Comparison of ENCODE assay signal across 10 cellular contexts in genomic region chr10:46019541-46020343, GRCh38. TPM values are rescaled to one million over a fixed set of nuclear protein-coding genes. Genes with fewer than 3 reads are reported as not detected.
DNase-seq lines count a peak whose midpoint lies in the region; ATAC-seq and TF ChIP-seq lines count a peak whose summit lies in the region.
"Had no signal": no experiment of that assay in that cellular context is flagged by ENCODE, and none has a peak within 500 bp of the region (broad histone marks: within the 10 kb centered on the region; RNA-seq: fewer than 3 reads in every experiment).

No MANE protein-coding gene starts in this region.

- H3K4me1 ChIP-seq in endodermal cell (ENCODE audit: control insufficient read depth, insufficient read depth, low read length) = peaks cover 12% of the 10 kb centered on the region

- TF ChIP-seq POLR2A in GM18505 (IDR thresholded peaks at IDR 0.05; ENCODE audit: borderline replicate concordance, extremely low read depth, insufficient read depth, insufficient read length) = no peak

- H3K4me1 Mint-ChIP-seq in CD14-positive monocyte (peaks cover 69% of the 10 kb centered on the region), endodermal cell (peaks cover 46% of the 10 kb centered on the region)
- H3K4me1 Mint-ChIP-seq in natural killer cell treated with Interleukin-12 subunit alpha and Interleukin-12 subunit beta and Interleukin-15 and Interleukin-18, amount 100 ng/mL, for 72 hours (ENCODE audit: low read depth in 2 of 2) = peaks cover 60 to 63% of the 10 kb centered on the region in 2 donors

- H3K9ac ChIP-seq in endodermal cell (ENCODE audit: extremely low read depth, low read length, poor library complexity, severe bottlenecking) = no peak overlapping the region

- H3K9me3 Mint-ChIP-seq in CD14-positive monocyte (peaks cover 0 to 1% (median 0%) of the 10 kb centered on the region in 7 donors), endodermal cell (no peaks in the 10 kb centered on the region)
- H3K9me3 Mint-ChIP-seq in natural killer cell treated with Interleukin-12 subunit alpha and Interleukin-12 subunit beta and Interleukin-15 and Interleukin-18, amount 100 ng/mL, for 72 hours = no peaks in the 10 kb centered on the region

- WGBS in endodermal cell (ENCODE audit: insufficient coverage in 1 of 2, insufficient read length in 1 of 2), 2 experiments = 91 to 93% methylated on average over 6 to 7 of the region's 7 CpGs

- no peaks in the 10 kb centered on the region for H3K27me3 Mint-ChIP-seq in CD14-positive monocyte (ENCODE audit: low read depth in 3 of 3)
- H3K27me3 Mint-ChIP-seq in endodermal cell (ENCODE audit: insufficient read depth) = no peaks in the 10 kb centered on the region
- H3K27me3 Mint-ChIP-seq in natural killer cell treated with Interleukin-12 subunit alpha and Interleukin-12 subunit beta and Interleukin-15 and Interleukin-18, amount 100 ng/mL, for 72 hours = no peaks in the 10 kb centered on the region

- H3K4me3 ChIP-seq in endodermal cell (ENCODE audit: low read length) = peak overlapping the region; percentile 33

- DNase-seq in CD14-positive monocyte (ENCODE audit: low spot score) (peak; percentile 66), NOMO-1 treated with DMSO at 0.1 percent for 48 hours (lab: John Stamatoyannopoulos, UW; ENCODE audit: unreplicated experiment) (peak; percentile 58), endodermal cell (no peak)
- DNase-seq in natural killer cell treated with Interleukin-12 subunit alpha and Interleukin-12 subunit beta and Interleukin-15 and Interleukin-18, amount 100 ng/mL, for 72 hours (ENCODE audit: low spot score) = no peak
- DNase-seq in stimulated activated CD4-positive, alpha-beta T cell treated with anti-CD3 and anti-CD28 coated beads, Interleukin-4, amount 100 ng/mL, for 4 hours = no peak
- DNase-seq: activated effector memory CD4-positive, alpha-beta T cell treated with Interleukin-2 at 50 U/mL for 16 hours had no signal

- no peak for ATAC-seq in natural killer cell treated with Interleukin-12 subunit alpha and Interleukin-12 subunit beta and Interleukin-15 and Interleukin-18, amount 100 ng/mL, for 72 hours
- ATAC-seq in GM18505 (IDR thresholded peaks at IDR 0.05; ENCODE audit: unreplicated experiment) (no peak), HG03139 (IDR thresholded peaks at IDR 0.05; ENCODE audit: unreplicated experiment) (no peak), HG03442 (IDR thresholded peaks at IDR 0.05; ENCODE audit: unreplicated experiment) (no peak)

- intact Hi-C loops in CD14-positive monocyte (cut with micrococcal nuclease) = loop anchor here in 1 of 2 donors (10.0 kb wide), 1 partner anchor 1055 kb away; no protein-coding TSS in a partner anchor

- H3K4me3 Mint-ChIP-seq in CD14-positive monocyte (peak overlapping the region; percentile 91 to 95), endodermal cell (no peak overlapping the region)
- peak overlapping the region; percentile 73 for H3K4me3 Mint-ChIP-seq in natural killer cell treated with Interleukin-12 subunit alpha and Interleukin-12 subunit beta and Interleukin-15 and Interleukin-18, amount 100 ng/mL, for 72 hours

- H3K27ac ChIP-seq in endodermal cell (ENCODE audit: low read depth, low read length) = no peak overlapping the region

- H3K36me3 Mint-ChIP-seq in CD14-positive monocyte (peaks cover 32 to 38% of the 10 kb centered on the region in 2 donors), endodermal cell (ENCODE audit: low read depth) (peaks cover 43% of the 10 kb centered on the region)
- H3K36me3 Mint-ChIP-seq in natural killer cell treated with Interleukin-12 subunit alpha and Interleukin-12 subunit beta and Interleukin-15 and Interleukin-18, amount 100 ng/mL, for 72 hours = peaks cover 3% of the 10 kb centered on the region

- peaks cover 48% of the 10 kb centered on the region for H3K36me3 ChIP-seq in endodermal cell (ENCODE audit: control insufficient read depth, insufficient read depth, low read length)

- no peaks in the 10 kb centered on the region for H3K9me3 ChIP-seq in endodermal cell (ENCODE audit: control insufficient read depth, low read length)

- TF ChIP-seq CTCF in CD14-positive monocyte (IDR thresholded peaks at IDR 0.05) = no peak
- TF ChIP-seq CTCF in endodermal cell (conservative IDR thresholded peaks at IDR 0.05) = no peak

- no peaks in the 10 kb centered on the region for H3K27me3 ChIP-seq in endodermal cell (ENCODE audit: control insufficient read depth, insufficient read depth, low read length, poor library complexity, severe bottlenecking)

- H3K27ac Mint-ChIP-seq in CD14-positive monocyte = peak overlapping the region; percentile 94 to 97 (median 97)
- H3K27ac Mint-ChIP-seq in endodermal cell = no peak overlapping the region
- peak overlapping the region; percentile 50 to 64 for H3K27ac Mint-ChIP-seq in natural killer cell treated with Interleukin-12 subunit alpha and Interleukin-12 subunit beta and Interleukin-15 and Interleukin-18, amount 100 ng/mL, for 72 hours

RNA-seq across cellular contexts. Expression of gene NCOA4, which starts 10.7 kb away (rescaled TPM):
- 100 to 1,000 TPM; 784 to 853 TPM for polyA plus RNA-seq in CD14-positive monocyte
- total RNA-seq in endodermal cell = 100 to 1,000 TPM; 157 to 200 TPM
- 83.1 TPM for polyA plus RNA-seq in endodermal cell (2013, experiment 1 of 2)
- 79.4 TPM for polyA plus RNA-seq in endodermal cell (2013, experiment 2 of 2)
- 100 to 1,000 TPM; 101 to 129 TPM for total RNA-seq in natural killer cell treated with Interleukin-12 subunit alpha and Interleukin-12 subunit beta and Interleukin-15 and Interleukin-18, amount 100 ng/mL, for 72 hours

RNA-seq across cellular contexts. Expression of gene MSMB, which starts 26.3 kb away (rescaled TPM):
- not detected for polyA plus RNA-seq in CD14-positive monocyte
- 1 to 10 TPM; 2.4 to 2.9 TPM for total RNA-seq in endodermal cell
- polyA plus RNA-seq in endodermal cell (2013, experiment 1 of 2) = 1.00 TPM
- polyA plus RNA-seq in endodermal cell (2013, experiment 2 of 2) = not detected
- total RNA-seq in natural killer cell treated with Interleukin-12 subunit alpha and Interleukin-12 subunit beta and Interleukin-15 and Interleukin-18, amount 100 ng/mL, for 72 hours = not detected
- total RNA-seq: NCI-H460 had no signal

RNA-seq across cellular contexts. Expression of gene TIMM23, which starts 47.5 kb away (rescaled TPM):
- polyA plus RNA-seq in CD14-positive monocyte = 10 to 100 TPM; 71.2 to 72.1 TPM
- 10 to 100 TPM; 86.3 to 88.5 TPM for total RNA-seq in endodermal cell
- polyA plus RNA-seq in endodermal cell (2013, experiment 1 of 2) = 77.8 TPM
- 68.3 TPM for polyA plus RNA-seq in endodermal cell (2013, experiment 2 of 2)
- 10 to 100 TPM; 71.6 to 80.1 TPM for total RNA-seq in natural killer cell treated with Interleukin-12 subunit alpha and Interleukin-12 subunit beta and Interleukin-15 and Interleukin-18, amount 100 ng/mL, for 72 hours

Comparison
In these comparisons a context has a peak if more than half of its experiments do, and no peak if none do; other contexts are left out.
1. DNase-seq: peak in CD14-positive monocyte (single experiment) and NOMO-1 treated with DMSO at 0.1 percent for 48 hours (single experiment); none in endodermal cell (single experiment), natural killer cell treated with Interleukin-12 subunit alpha and Interleukin-12 subunit beta and Interleukin-15 and Interleukin-18, amount 100 ng/mL, for 72 hours (single experiment) and stimulated activated CD4-positive, alpha-beta T cell treated with anti-CD3 and anti-CD28 coated beads, Interleukin-4, amount 100 ng/mL, for 4 hours (0 of 2).